18 cellular contexts compared by ENCODE assay signal in the genomic region with DNA sequence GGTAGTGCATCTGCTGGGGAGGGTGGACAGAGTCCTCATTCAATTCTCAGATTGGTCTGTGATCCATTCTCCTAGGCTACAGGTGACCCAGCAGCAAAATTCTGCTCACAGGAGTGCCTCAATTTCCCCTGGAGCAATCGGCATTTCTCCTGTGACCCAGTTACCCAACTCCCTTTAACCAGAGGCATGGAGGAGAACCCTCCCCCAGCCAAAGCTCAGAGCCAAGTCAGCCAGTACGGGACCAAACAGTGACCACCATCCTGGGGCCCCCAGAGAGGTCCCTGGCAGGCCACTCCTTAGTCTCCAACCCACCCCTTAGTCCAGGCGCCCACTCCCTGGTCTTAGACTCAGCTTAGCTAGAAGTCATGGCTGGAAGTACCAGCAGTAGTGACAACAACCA.
"Had no signal": no experiment of that assay in that cellular context is flagged by ENCODE, and none has a peak within 500 bp of the region (broad histone marks: within the 10 kb centered on the region; RNA-seq: fewer than 3 reads in every experiment).

No MANE protein-coding gene starts in this region.

- H3K36me3 ChIP-seq: gastroesophageal sphincter had no signal

- H3K4me1 Mint-ChIP-seq: mesothelial cell of epicardium, naive B cell had no signal

- H3K36me3 Mint-ChIP-seq: mesothelial cell of epicardium, naive B cell had no signal

- DNase-seq: dermis blood vessel endothelial cell; dorsolateral prefrontal cortex; effector CD4-positive, alpha-beta T cell; effector memory CD4-positive, alpha-beta T cell; esophagus squamous epithelium; foreskin fibroblast; heart right ventricle; hippocampal formation; left cardiac atrium; left lung; left ventricle myocardium superior; lower lobe of right lung; mesenchymal stem cell; mucosa of descending colon; naive B cell had no signal

- H3K27me3 ChIP-seq: dorsolateral prefrontal cortex, esophagus squamous epithelium, gastroesophageal sphincter, heart right ventricle, left lung had no signal

- H3K27ac Mint-ChIP-seq: mesothelial cell of epicardium, naive B cell had no signal

- H3K4me3 Mint-ChIP-seq: mesothelial cell of epicardium, naive B cell had no signal

- H3K4me1 ChIP-seq: gastroesophageal sphincter, heart right ventricle, left lung, lower lobe of right lung had no signal

- H3K27ac ChIP-seq: coronary artery, dorsolateral prefrontal cortex, esophagus squamous epithelium, gastroesophageal sphincter, heart right ventricle, left lung, lower lobe of right lung had no signal

- H3K4me3 ChIP-seq: coronary artery, dorsolateral prefrontal cortex, esophagus squamous epithelium, gastroesophageal sphincter, heart right ventricle, left lung, lower lobe of right lung, mucosa of descending colon had no signal

- H3K9me3 ChIP-seq: esophagus squamous epithelium, lower lobe of right lung, mucosa of descending colon had no signal
